Comparison of ENCODE assay signal across 10 cellular contexts in the genomic region with DNA sequence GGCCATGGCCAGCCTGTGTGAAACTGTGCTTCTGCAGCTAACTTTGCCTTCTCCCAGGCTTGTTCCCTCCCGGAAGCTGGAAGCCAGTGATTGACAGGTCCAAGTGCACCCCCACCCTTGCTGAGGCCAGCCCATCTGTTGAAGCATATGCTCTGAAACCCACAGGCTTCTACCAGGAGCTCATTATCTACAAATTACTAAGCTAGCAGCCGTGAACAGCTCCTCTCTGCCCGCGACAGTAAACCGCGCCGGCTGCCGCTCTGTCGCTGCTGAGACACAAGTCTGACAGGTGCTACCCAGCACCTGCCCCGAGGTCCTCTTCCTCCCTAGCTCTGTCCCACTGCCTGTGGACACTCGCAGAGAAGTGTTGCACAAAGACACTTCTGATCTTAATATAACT.
DNase-seq lines count a peak whose midpoint lies in the region; ATAC-seq and TF ChIP-seq lines count a peak whose summit lies in the region.
"Had no signal": no experiment of that assay in that cellular context is flagged by ENCODE, and none has a peak within 500 bp of the region (broad histone marks: within the 10 kb centered on the region; RNA-seq: fewer than 3 reads in every experiment).

No MANE protein-coding gene starts in this region.

- ATAC-seq in HG02610 (IDR thresholded peaks at IDR 0.05; ENCODE audit: unreplicated experiment) (no peak), HG03025 (IDR thresholded peaks at IDR 0.05; ENCODE audit: low FRiP score, unreplicated experiment) (no peak), GM21423 (IDR thresholded peaks at IDR 0.05; ENCODE audit: unreplicated experiment) (no peak)

- TF ChIP-seq CTCF in GM20000 (IDR thresholded peaks at IDR 0.05; ENCODE audit: extremely low read depth, missing control alignments): no peak

- DNase-seq in DMS153 treated with DMSO at 0.1 percent for 48 hours (lab: John Stamatoyannopoulos, UW; ENCODE audit: unreplicated experiment) (peak; percentile 95), NCI-H1092 treated with DMSO at 0.1 percent for 48 hours (lab: John Stamatoyannopoulos, UW) (peak; percentile 81), NCI-H524 treated with DMSO at 0.1 percent for 48 hours (lab: John Stamatoyannopoulos, UW) (peak; percentile 80), iPS-NIHi11 (ENCODE audit: low spot score) (peak; percentile 41), GM20000 (ENCODE audit: low spot score) (no peak)
- DNase-seq: CD8-positive, alpha-beta memory T cell; HFFc6 had no signal
